Comparison of ENCODE assay signal across 12 cellular contexts in the genomic region with DNA sequence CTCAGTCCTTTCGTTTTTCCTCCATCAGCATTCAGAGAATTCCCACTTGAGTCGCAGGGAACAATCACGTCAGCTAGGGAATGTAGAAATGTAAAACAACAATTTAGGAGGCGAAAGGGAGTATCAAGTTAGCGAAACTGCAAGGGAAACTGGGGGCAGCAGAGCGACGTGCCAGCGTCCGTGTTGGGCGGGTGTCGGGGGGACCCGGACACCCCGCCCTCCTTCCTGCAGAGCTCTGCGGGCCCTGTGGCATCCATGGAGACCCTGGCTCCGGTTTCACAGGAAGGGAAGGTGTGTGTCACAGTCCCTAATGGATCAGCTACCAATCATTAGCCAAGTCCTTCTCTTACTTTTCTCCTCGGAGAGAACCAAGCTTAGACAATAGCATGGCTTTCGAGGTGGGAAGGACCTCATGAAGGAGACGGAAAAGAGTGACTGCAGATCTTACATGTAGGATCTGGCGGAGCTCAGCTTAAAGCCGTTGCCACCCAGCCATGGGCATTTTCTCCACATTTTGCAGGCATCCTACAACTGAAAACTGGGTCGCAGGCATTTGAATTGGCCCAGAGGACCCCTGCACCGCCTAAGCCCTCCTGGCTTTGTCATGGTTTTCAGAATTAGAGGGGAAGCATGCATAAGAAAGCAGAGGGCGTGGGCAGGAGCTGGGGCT. TPM values are rescaled to one million over a fixed set of nuclear protein-coding genes. Genes with fewer than 3 reads are reported as not detected.
A peak's percentile ranks its signal among the peaks of the same experiment; 100 is the strongest.
DNase-seq lines count a peak whose midpoint lies in the region; ATAC-seq and TF ChIP-seq lines count a peak whose summit lies in the region.
"Had no signal": no experiment of that assay in that cellular context is flagged by ENCODE, and none has a peak within 500 bp of the region (broad histone marks: within the 10 kb centered on the region; RNA-seq: fewer than 3 reads in every experiment).

No MANE protein-coding gene starts in this region.

- H3K27me3 ChIP-seq in cardiac muscle cell (no peaks in the 10 kb centered on the region), neural progenitor cell (no peaks in the 10 kb centered on the region), BE2C (no peaks in the 10 kb centered on the region)
- H3K27me3 ChIP-seq: esophagus squamous epithelium had no signal

- DNase-seq in cardiac muscle cell (ENCODE audit: low read depth in 1 of 2, low spot score in 1 of 2) (peak; percentile 4 to 63), Right ventricle myocardium inferior (ENCODE audit: missing footprints) (no peak), iPS DF 19.7 (ENCODE audit: low read depth, low spot score) (peak; percentile 95), neural progenitor cell (ENCODE audit: low spot score) (peak; percentile 94), BE2C (no peak), ACHN (no peak), SK-N-DZ (ENCODE audit: low spot score) (no peak)
- DNase-seq: activated CD4-positive, alpha-beta T cell treated with anti-CD3 and anti-CD28 coated beads for 4 hours; esophagus squamous epithelium; NCI-H2171 treated with DMSO at 0.1 percent for 48 hours had no signal

- H3K9ac ChIP-seq in neural progenitor cell, result peak overlapping the region; percentile 8

- H2AFZ ChIP-seq in neural progenitor cell (replicated peaks), result peak overlapping the region; percentile 26

- peak overlapping the region; percentile 88 for H3K4me2 ChIP-seq in neural progenitor cell

- H3K27ac ChIP-seq in cardiac muscle cell (peak overlapping the region; percentile 67), neural progenitor cell (peak overlapping the region; percentile 90)
- H3K27ac ChIP-seq: esophagus squamous epithelium had no signal

- no peaks in the 10 kb centered on the region for H3K36me3 ChIP-seq in cardiac muscle cell
- no peaks in the 10 kb centered on the region for H3K36me3 ChIP-seq in neural progenitor cell
- H3K36me3 ChIP-seq in BE2C, result no peaks in the 10 kb centered on the region
- H3K36me3 ChIP-seq: esophagus squamous epithelium had no signal

- peaks cover 11% of the 10 kb centered on the region for H3K4me1 ChIP-seq in cardiac muscle cell (ENCODE audit: low read depth)
- peaks cover 27% of the 10 kb centered on the region for H3K4me1 ChIP-seq in neural progenitor cell
- H3K4me1 ChIP-seq in BE2C, result no peaks in the 10 kb centered on the region
- H3K4me1 ChIP-seq: esophagus squamous epithelium had no signal

- ATAC-seq in Right ventricle myocardium inferior (no peak), GM18909 (IDR thresholded peaks at IDR 0.05; ENCODE audit: poor library complexity, unreplicated experiment) (no peak)

- no peaks in the 10 kb centered on the region for H3K27me3 Mint-ChIP-seq in neural progenitor cell (ENCODE audit: insufficient read depth, low read depth)

- no peaks in the 10 kb centered on the region for H4K20me1 ChIP-seq in neural progenitor cell (ENCODE audit: low read depth)

- in situ Hi-C loops in ACHN (cut with HindIII; ENCODE audit: low pct_ligation_motif_present, low pct_unique_long_range_greater_than_20kb, low sequenced_read_pairs), result no loop called here

- H3K9me3 Mint-ChIP-seq in neural progenitor cell, result peaks cover 18% of the 10 kb centered on the region

- H3K79me2 ChIP-seq in neural progenitor cell (ENCODE audit: low read depth), result peaks cover 27% of the 10 kb centered on the region

- peaks cover 21% of the 10 kb centered on the region for H3K36me3 Mint-ChIP-seq in neural progenitor cell
- H3K36me3 Mint-ChIP-seq: natural killer cell treated with Interleukin-12 subunit alpha and Interleukin-12 subunit beta and Interleukin-15 and Interleukin-18, amount 100 ng/mL, for 72 hours had no signal

- TF ChIP-seq CTCF in cardiac muscle cell (IDR thresholded peaks at IDR 0.05; ENCODE audit: low read depth, low read length), result no peak
- peak; percentile 37 for TF ChIP-seq CTCF in neural progenitor cell (IDR thresholded peaks at IDR 0.05)
- no peak for TF ChIP-seq CTCF in BE2C (IDR thresholded peaks at IDR 0.05; ENCODE audit: low read depth, low read length)

- H3F3A ChIP-seq in neural progenitor cell (ENCODE audit: low read depth), result peaks cover 20% of the 10 kb centered on the region

- H3K4me1 Mint-ChIP-seq in neural progenitor cell, result peaks cover 38% of the 10 kb centered on the region

- intact Hi-C loops in Right ventricle myocardium inferior (cut with DNase I), result no loop called here

- H3K4me3 ChIP-seq in cardiac muscle cell (peak overlapping the region; percentile 20), neural progenitor cell (peak overlapping the region; percentile 61), BE2C (ENCODE audit: low read depth, low read length) (no peak overlapping the region)

- H3K27ac Mint-ChIP-seq in neural progenitor cell, result peak overlapping the region; percentile 99
- H3K27ac Mint-ChIP-seq: natural killer cell treated with Interleukin-12 subunit alpha and Interleukin-12 subunit beta and Interleukin-15 and Interleukin-18, amount 100 ng/mL, for 72 hours had no signal

- no peaks in the 10 kb centered on the region for H3K9me3 ChIP-seq in cardiac muscle cell (ENCODE audit: low read depth)
- no peaks in the 10 kb centered on the region for H3K9me3 ChIP-seq in neural progenitor cell (ENCODE audit: low read depth)
- no peaks in the 10 kb centered on the region; the same call in 1 of the 2 replicates for H3K9me3 ChIP-seq in BE2C
- H3K9me3 ChIP-seq: esophagus squamous epithelium had no signal

- H3K4me3 Mint-ChIP-seq in neural progenitor cell, result peak overlapping the region; percentile 83
- H3K4me3 Mint-ChIP-seq: natural killer cell treated with Interleukin-12 subunit alpha and Interleukin-12 subunit beta and Interleukin-15 and Interleukin-18, amount 100 ng/mL, for 72 hours had no signal

RNA-seq across cellular contexts. Expression of a gene that starts 33.7 kb away (rescaled TPM):
- total RNA-seq in cardiac muscle cell (35.6 and 40.7 TPM in 2 replicates), Right ventricle myocardium inferior (1.1 TPM), neural progenitor cell (ENCODE audit: low replicate concordance) (176 and 178 TPM in 2 replicates)
- polyA plus RNA-seq in cardiac muscle cell, result 9.3 and 10.6 TPM in 2 replicates
- 11.6 TPM for polyA plus RNA-seq in BE2C (2012; ENCODE audit: insufficient read depth, insufficient read length, low read depth)
- polyA plus RNA-seq in SK-N-DZ (2014; cell fraction: cytosol; rRNA removed), result 39.0 and 49.9 TPM in 2 replicates
- polyA plus RNA-seq in SK-N-DZ (2014; cell fraction: nucleus; rRNA removed), result 52.5 and 74.9 TPM in 2 replicates
- total RNA-seq: esophagus squamous epithelium; natural killer cell treated with Interleukin-12 subunit alpha and Interleukin-12 subunit beta and Interleukin-15 and Interleukin-18, amount 100 ng/mL, for 72 hours had no signal

Comparison
In these comparisons a context has a peak if more than half of its experiments do, and no peak if none do; other contexts are left out.
1. DNase-seq: peak in cardiac muscle cell (2 of 2), iPS DF 19.7 (single experiment) and neural progenitor cell (single experiment); none in Right ventricle myocardium inferior (single experiment), BE2C (single experiment), ACHN (single experiment) and SK-N-DZ (single experiment).
2. RNA of a gene that starts 33.7 kb away (total RNA-seq): 176 to 178 TPM in neural progenitor cell and 35.6 to 40.7 TPM in cardiac muscle cell; 1.1 TPM in Right ventricle myocardium inferior (single experiment); every median in the first group is over 10 times any median in the second.